1 cellular context compared by ENCODE assay signal in the genomic region with DNA sequence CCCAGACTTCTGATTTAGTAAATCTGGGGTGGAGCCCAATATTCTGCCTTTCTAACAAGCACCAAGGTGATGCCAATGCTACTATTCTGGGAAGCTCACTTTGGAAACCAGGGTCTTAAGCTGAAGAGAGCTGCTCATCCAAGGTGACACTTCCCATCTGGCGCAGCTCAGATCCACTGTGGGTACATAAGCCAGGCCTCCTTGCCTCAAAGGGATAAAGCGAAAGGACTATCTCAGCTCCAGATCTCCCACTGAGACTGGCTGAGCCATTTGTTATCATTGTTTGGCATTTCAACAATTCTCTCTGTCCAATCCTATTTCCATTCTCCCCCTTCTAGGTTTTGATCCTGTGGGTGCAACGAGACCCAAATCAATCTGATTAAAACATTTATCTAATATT.
TF ChIP-seq lines count a peak whose summit lies in the region.

No MANE protein-coding gene starts in this region.

TF ChIP-seq in SK-N-SH, 30 proteins besides CTCF, POLR2A, EP300 and RAD21 (continued from another document):
- TF ChIP-seq, protein P1, sequence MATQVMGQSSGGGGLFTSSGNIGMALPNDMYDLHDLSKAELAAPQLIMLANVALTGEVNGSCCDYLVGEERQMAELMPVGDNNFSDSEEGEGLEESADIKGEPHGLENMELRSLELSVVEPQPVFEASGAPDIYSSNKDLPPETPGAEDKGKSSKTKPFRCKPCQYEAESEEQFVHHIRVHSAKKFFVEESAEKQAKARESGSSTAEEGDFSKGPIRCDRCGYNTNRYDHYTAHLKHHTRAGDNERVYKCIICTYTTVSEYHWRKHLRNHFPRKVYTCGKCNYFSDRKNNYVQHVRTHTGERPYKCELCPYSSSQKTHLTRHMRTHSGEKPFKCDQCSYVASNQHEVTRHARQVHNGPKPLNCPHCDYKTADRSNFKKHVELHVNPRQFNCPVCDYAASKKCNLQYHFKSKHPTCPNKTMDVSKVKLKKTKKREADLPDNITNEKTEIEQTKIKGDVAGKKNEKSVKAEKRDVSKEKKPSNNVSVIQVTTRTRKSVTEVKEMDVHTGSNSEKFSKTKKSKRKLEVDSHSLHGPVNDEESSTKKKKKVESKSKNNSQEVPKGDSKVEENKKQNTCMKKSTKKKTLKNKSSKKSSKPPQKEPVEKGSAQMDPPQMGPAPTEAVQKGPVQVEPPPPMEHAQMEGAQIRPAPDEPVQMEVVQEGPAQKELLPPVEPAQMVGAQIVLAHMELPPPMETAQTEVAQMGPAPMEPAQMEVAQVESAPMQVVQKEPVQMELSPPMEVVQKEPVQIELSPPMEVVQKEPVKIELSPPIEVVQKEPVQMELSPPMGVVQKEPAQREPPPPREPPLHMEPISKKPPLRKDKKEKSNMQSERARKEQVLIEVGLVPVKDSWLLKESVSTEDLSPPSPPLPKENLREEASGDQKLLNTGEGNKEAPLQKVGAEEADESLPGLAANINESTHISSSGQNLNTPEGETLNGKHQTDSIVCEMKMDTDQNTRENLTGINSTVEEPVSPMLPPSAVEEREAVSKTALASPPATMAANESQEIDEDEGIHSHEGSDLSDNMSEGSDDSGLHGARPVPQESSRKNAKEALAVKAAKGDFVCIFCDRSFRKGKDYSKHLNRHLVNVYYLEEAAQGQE (IDR thresholded peaks at IDR 0.05; ENCODE audit: low read depth, low read length) = no peak
- no peak for TF ChIP-seq CHD2 (IDR thresholded peaks at IDR 0.05; ENCODE audit: low read length, partially characterized antibody)
TF ChIP-seq in SK-N-SH: peak in this region for 1.
